ENCODE assay signal across 7 cellular contexts in genomic region chr17:38428150-38428642, GRCh38. TPM values are rescaled to one million over a fixed set of nuclear protein-coding genes. Genes with fewer than 3 reads are reported as not detected.
DNase-seq lines count a peak whose midpoint lies in the region; ATAC-seq and TF ChIP-seq lines count a peak whose summit lies in the region.

ARHGAP23 (plus strand) TSS chr17:38428464; CDS start chr17:38428486, 22 bp downstream.

- H3K9me3 ChIP-seq in T-helper 17 cell (ENCODE audit: control insufficient read depth, low read length, poor library complexity, severe bottlenecking) (no peaks in the 10 kb centered on the region), hepatocyte (ENCODE audit: low read depth) (no peaks in the 10 kb centered on the region)

- H3K79me2 ChIP-seq in hepatocyte = peaks cover 2% of the 10 kb centered on the region

- no peaks in the 10 kb centered on the region for H4K20me1 ChIP-seq in hepatocyte (ENCODE audit: insufficient read depth, poor library complexity, severe bottlenecking)

- DNase-seq in H7 (peak; percentile 94), T-helper 17 cell (peak in 2 of 3 donors; percentile 45 to 49), hepatocyte (ENCODE audit: low spot score) (peak; percentile 74), progenitor cell of endocrine pancreas (ENCODE audit: low spot score, unreplicated experiment) (no peak), cerebellar cortex (ENCODE audit: low spot score) (no peak), NCI-H2081 treated with DMSO at 0.1 percent for 48 hours (lab: John Stamatoyannopoulos, UW) (no peak)

- H3K27ac ChIP-seq in hepatocyte = peak within 1 kb of the TSS; percentile 56

- H3K36me3 ChIP-seq in H7 (replicated peaks; ENCODE audit: control insufficient read depth, insufficient read depth, low read length) (no peaks in the 10 kb centered on the region), hepatocyte (replicated peaks; ENCODE audit: insufficient read depth, low read depth) (no peaks in the 10 kb centered on the region)

- peaks cover 13% of the 10 kb centered on the region for H3K4me1 ChIP-seq in hepatocyte (ENCODE audit: insufficient read depth)

- no peaks in the 10 kb centered on the region for H3K9me3 Mint-ChIP-seq in brain
- no peaks in the 10 kb centered on the region for H3K9me3 Mint-ChIP-seq in progenitor cell of endocrine pancreas (ENCODE audit: low read depth)

- TF ChIP-seq CTCF in brain (conservative IDR thresholded peaks at IDR 0.05) (no peak), hepatocyte (IDR thresholded peaks at IDR 0.05; ENCODE audit: poor library complexity) (no peak), progenitor cell of endocrine pancreas (IDR thresholded peaks at IDR 0.05; ENCODE audit: unreplicated experiment) (no peak)

- 3% methylated on average over 10 of the region's 45 CpGs for WGBS in hepatocyte (ENCODE audit: low lambda C conversion rate, missing lambda C conversion rate)

- H3K4me1 Mint-ChIP-seq in T-helper 17 cell = peaks cover 14% of the 10 kb centered on the region
- H3K4me1 Mint-ChIP-seq in brain = peaks cover 71% of the 10 kb centered on the region
- H3K4me1 Mint-ChIP-seq in progenitor cell of endocrine pancreas (ENCODE audit: low read depth) = peaks cover 6% of the 10 kb centered on the region

- ATAC-seq in T-helper 17 cell = peak; percentile 59

- H3K9me2 ChIP-seq in hepatocyte (replicated peaks; ENCODE audit: insufficient read depth) = no peaks in the 10 kb centered on the region

- peak within 1 kb of the TSS; percentile 77 for H3K4me3 ChIP-seq in H7 (ENCODE audit: insufficient read depth, low read depth, low read length)
- H3K4me3 ChIP-seq in hepatocyte = peak within 1 kb of the TSS; percentile 95

- peaks cover 27% of the 10 kb centered on the region for H3K27me3 Mint-ChIP-seq in T-helper 17 cell
- H3K27me3 Mint-ChIP-seq in brain = peaks cover 5% of the 10 kb centered on the region
- H3K27me3 Mint-ChIP-seq in progenitor cell of endocrine pancreas = peaks cover 72% of the 10 kb centered on the region

- H3K27me3 ChIP-seq in H7 (ENCODE audit: control insufficient read depth, insufficient read depth, low read length) = no peaks in the 10 kb centered on the region; the same call in 1 of the 2 replicates
- no peaks in the 10 kb centered on the region for H3K27me3 ChIP-seq in hepatocyte

- H3K4me2 ChIP-seq in hepatocyte = peak within 1 kb of the TSS; percentile 99

- H3K27ac Mint-ChIP-seq in T-helper 17 cell = peak within 1 kb of the TSS; percentile 51
- H3K27ac Mint-ChIP-seq in brain = peak within 1 kb of the TSS; percentile 50 to 97 (median 91)
- H3K27ac Mint-ChIP-seq in progenitor cell of endocrine pancreas = no peak within 1 kb of the TSS

- H3K4me3 Mint-ChIP-seq in T-helper 17 cell (peak within 1 kb of the TSS; percentile 79), brain (peak within 1 kb of the TSS; percentile 79 to 88 (median 87)), progenitor cell of endocrine pancreas (ENCODE audit: low read depth) (peak within 1 kb of the TSS; percentile 67)

- peak within 1 kb of the TSS; percentile 68 for H2AFZ ChIP-seq in hepatocyte

- H3K36me3 Mint-ChIP-seq in T-helper 17 cell (ENCODE audit: low read depth) (peaks cover 2% of the 10 kb centered on the region), brain (peaks cover under 1% of the 10 kb centered on the region), progenitor cell of endocrine pancreas (ENCODE audit: insufficient read depth) (no peaks in the 10 kb centered on the region)

RNA-seq across cellular contexts. Expression of gene ARHGAP23, which starts in this region (rescaled TPM):
- 15.4 and 17.2 TPM in 2 replicates for total RNA-seq in H7 (2014; rRNA removed; shearing (Covaris generic))
- total RNA-seq in T-helper 17 cell (under 1 TPM; 0.39 to 0.47 TPM), hepatocyte (7.3 and 16.0 TPM in 2 replicates), progenitor cell of endocrine pancreas (2.9 and 3.3 TPM in 2 replicates)
- polyA plus RNA-seq in brain (ENCODE audit: insufficient read depth, low read depth, low replicate concordance) (59.0 TPM), hepatocyte (30.0 and 32.8 TPM in 2 replicates)

Comparison
In these comparisons a context has a peak if more than half of its experiments do, and no peak if none do; other contexts are left out.
1. Peak in DNase-seq and ATAC-seq in T-helper 17 cell; RNA of the gene not detected or under 1 TPM.
2. DNase-seq: peak in H7 (single experiment) and hepatocyte (single experiment); none in progenitor cell of endocrine pancreas (single experiment), cerebellar cortex (single experiment) and NCI-H2081 treated with DMSO at 0.1 percent for 48 hours (single experiment).
3. Peak in every context shown above with its lines, with median percentiles within 50 percentile points of each other: H3K4me3 Mint-ChIP-seq.